12 cellular contexts compared by ENCODE assay signal in genomic region chr6:134630468-134631180, GRCh38.
A peak's percentile ranks its signal among the peaks of the same experiment; 100 is the strongest.
DNase-seq lines count a peak whose midpoint lies in the region; ATAC-seq and TF ChIP-seq lines count a peak whose summit lies in the region.
"Had no signal": no experiment of that assay in that cellular context is flagged by ENCODE, and none has a peak within 500 bp of the region (broad histone marks: within the 10 kb centered on the region; RNA-seq: fewer than 3 reads in every experiment).

No MANE protein-coding gene starts in this region.

- DNase-seq in AML-193 (lab: John Stamatoyannopoulos, UW) (peak; percentile 23 to 36), left lung (no peak), NCI-H82 treated with DMSO at 0.1 percent for 48 hours (lab: John Stamatoyannopoulos, UW; ENCODE audit: unreplicated experiment) (no peak), NCI-H2171 treated with DMSO at 0.1 percent for 48 hours (lab: John Stamatoyannopoulos, UW) (no peak), NCI-H1417 (lab: John Stamatoyannopoulos, UW) (no peak)
- DNase-seq in CD4-positive, alpha-beta T cell = no peak
- DNase-seq: activated CD4-positive, alpha-beta T cell treated with anti-CD3 and anti-CD28 coated beads for 48 hours; activated naive CD4-positive, alpha-beta T cell; NCI-H1436; nephron progenitor cell had no signal

- no peaks in the 10 kb centered on the region for H4K20me1 ChIP-seq in SU-DHL-6 (ENCODE audit: low read depth, low read length)

- no peaks in the 10 kb centered on the region for H3K27me3 ChIP-seq in SU-DHL-6 (ENCODE audit: low read length)
- H3K27me3 ChIP-seq in left lung = no peaks in the 10 kb centered on the region
- no peaks in the 10 kb centered on the region for H3K27me3 ChIP-seq in CD4-positive, alpha-beta T cell (ENCODE audit: control insufficient read depth, insufficient read depth, low read length)

- H3F3A ChIP-seq in SU-DHL-6 (ENCODE audit: insufficient read depth) = no peaks in the 10 kb centered on the region

- H3K9me3 Mint-ChIP-seq in CD4-positive, alpha-beta T cell = no peaks in the 10 kb centered on the region

- H3K9me2 ChIP-seq in SU-DHL-6 (replicated peaks; ENCODE audit: insufficient read depth, low read length) = no peaks in the 10 kb centered on the region

- ATAC-seq in HG03159 (IDR thresholded peaks at IDR 0.05; ENCODE audit: unreplicated experiment) (peak; percentile 54), left lung (peak; percentile 12)
- ATAC-seq in CD4-positive, alpha-beta T cell (ENCODE audit: poor library complexity) = no peak

- peaks cover 30% of the 10 kb centered on the region for H3K4me1 Mint-ChIP-seq in CD4-positive, alpha-beta T cell (ENCODE audit: low read depth)

- H2AFZ ChIP-seq in SU-DHL-6 (ENCODE audit: low read depth, low read length, severe bottlenecking) = no peak overlapping the region

- H3K36me3 ChIP-seq in SU-DHL-6 (ENCODE audit: low read length) (no peaks in the 10 kb centered on the region), left lung (no peaks in the 10 kb centered on the region)

- no peaks in the 10 kb centered on the region for H3K79me2 ChIP-seq in SU-DHL-6 (ENCODE audit: insufficient read depth, low read length)

- no peak overlapping the region for H3K9ac ChIP-seq in SU-DHL-6 (ENCODE audit: low read length)

- POLR2A ChIA-PET in CD4-positive, alpha-beta T cell (lab: Charles Lee) = interaction anchor here (0.6 kb wide), 1 partner anchor 454 kb away, joined by 3 read pairs; no protein-coding TSS in a partner anchor

- H3K9me3 ChIP-seq in SU-DHL-6 (ENCODE audit: insufficient read depth, low read length) (no peaks in the 10 kb centered on the region), left lung (no peaks in the 10 kb centered on the region)
- H3K9me3 ChIP-seq in CD4-positive, alpha-beta T cell (ENCODE audit: control insufficient read depth, low read length) = no peaks in the 10 kb centered on the region

- TF ChIP-seq CTCF in SU-DHL-6 (IDR thresholded peaks at IDR 0.05; ENCODE audit: insufficient read depth, low read length, poor library complexity, severe bottlenecking) = no peak
- TF ChIP-seq CTCF in left lung (IDR thresholded peaks at IDR 0.05) = no peak
- TF ChIP-seq CTCF in CD4-positive, alpha-beta T cell (IDR thresholded peaks at IDR 0.05) = no peak

- peak overlapping the region; percentile 11 for H3K4me2 ChIP-seq in SU-DHL-6 (ENCODE audit: low read depth, low read length, poor library complexity, severe bottlenecking)

- H3K27me3 Mint-ChIP-seq in CD4-positive, alpha-beta T cell = no peaks in the 10 kb centered on the region

- H3K36me3 Mint-ChIP-seq in CD4-positive, alpha-beta T cell (ENCODE audit: low read depth) = no peaks in the 10 kb centered on the region

- CTCF ChIA-PET in CD4-positive, alpha-beta T cell (lab: Charles Lee) = no interaction called here

- H3K4me3 Mint-ChIP-seq in CD4-positive, alpha-beta T cell = no peak overlapping the region
- H3K4me3 Mint-ChIP-seq: nephron progenitor cell had no signal

- intact Hi-C loops in left lung (cut with DNase I) = no loop called here
- intact Hi-C loops in CD4-positive, alpha-beta T cell (cut with DNase I, micrococcal nuclease) = loop anchor here (10.0 kb wide), 2 partner anchors 106 to 116 kb away; no protein-coding TSS in a partner anchor

- H3K4me3 ChIP-seq in SU-DHL-6 (ENCODE audit: insufficient read depth, low read length, poor library complexity, severe bottlenecking) (no peak overlapping the region), left lung (no peak overlapping the region)

- peaks cover 0 to 14% of the 10 kb centered on the region in 2 donors for H3K4me1 ChIP-seq in left lung

- H3K27ac Mint-ChIP-seq in CD4-positive, alpha-beta T cell = no peak overlapping the region
- H3K27ac Mint-ChIP-seq: nephron progenitor cell had no signal

- no peak overlapping the region for H3K27ac ChIP-seq in SU-DHL-6 (ENCODE audit: low read depth, low read length)
- H3K27ac ChIP-seq in left lung = no peak overlapping the region
- no peak overlapping the region for H3K27ac ChIP-seq in CD4-positive, alpha-beta T cell (ENCODE audit: low read depth, low read length)

Comparison
In these comparisons a context has a peak if more than half of its experiments do, and no peak if none do; other contexts are left out.
1. DNase-seq: peak in AML-193 (2 of 2); none in left lung (0 of 2), NCI-H82 treated with DMSO at 0.1 percent for 48 hours (single experiment), NCI-H2171 treated with DMSO at 0.1 percent for 48 hours (single experiment), CD4-positive, alpha-beta T cell (0 of 10) and NCI-H1417 (0 of 3).
2. intact Hi-C loops: an anchor here in CD4-positive, alpha-beta T cell (10.0 kb wide); none called in left lung.